In genomic region chr3:44970916-44971490, GRCh38 we compare ENCODE assay signal across 26 cellular contexts. TPM values are rescaled to one million over a fixed set of nuclear protein-coding genes. Genes with fewer than 3 reads are reported as not detected.
A peak's percentile ranks its signal among the peaks of the same experiment; 100 is the strongest.
DNase-seq lines count a peak whose midpoint lies in the region; ATAC-seq and TF ChIP-seq lines count a peak whose summit lies in the region.
"Had no signal": no experiment of that assay in that cellular context is flagged by ENCODE, and none has a peak within 500 bp of the region (broad histone marks: within the 10 kb centered on the region; RNA-seq: fewer than 3 reads in every experiment).

No MANE protein-coding gene starts in this region.

- H3K36me3 Mint-ChIP-seq in natural killer cell: no peaks in the 10 kb centered on the region

- H3K27ac Mint-ChIP-seq in natural killer cell: peak overlapping the region; percentile 76 to 90
- H3K27ac Mint-ChIP-seq: activated T-cell treated with anti-CD3 and anti-CD28 coated beads, Interleukin-2, amount 50 U/mL, for 24 hours; B cell; progenitor cell of endocrine pancreas had no signal

- H3K4me3 Mint-ChIP-seq in natural killer cell: peak overlapping the region; percentile 42
- H3K4me3 Mint-ChIP-seq: activated T-cell treated with anti-CD3 and anti-CD28 coated beads, Interleukin-2, amount 50 U/mL, for 24 hours; B cell; stimulated activated naive CD8-positive, alpha-beta T cell treated with anti-CD3 and anti-CD28 coated beads, Interleukin-15, amount 100 ng/mL, for 72 hours had no signal

- no peak overlapping the region for H3K4me3 ChIP-seq in A673 (ENCODE audit: low read depth, low read length, poor library complexity, severe bottlenecking)
- no peak overlapping the region for H3K4me3 ChIP-seq in Karpas-422 (ENCODE audit: low read length)
- no peak overlapping the region for H3K4me3 ChIP-seq in epithelial cell of esophagus (ENCODE audit: low read length)
- no peak overlapping the region for H3K4me3 ChIP-seq in WERI-Rb-1 (ENCODE audit: low read depth, low read length)
- H3K4me3 ChIP-seq: lower lobe of right lung, sigmoid colon, tibial nerve had no signal

- H3K4me2 ChIP-seq in Karpas-422 (ENCODE audit: low read depth, low read length, poor library complexity, severe bottlenecking): no peak overlapping the region

- POLR2A ChIA-PET in A673 (lab: Charles Lee; ENCODE audit: low non-redundant PET): no interaction called here

- CTCF ChIA-PET in A673 (lab: Charles Lee): no interaction called here

- H3K9me2 ChIP-seq in Karpas-422 (replicated peaks; ENCODE audit: insufficient read depth, low read length): no peaks in the 10 kb centered on the region

- TF ChIP-seq CTCF in A673 (conservative IDR thresholded peaks at IDR 0.05; ENCODE audit: low read depth, low read length) (no peak), epithelial cell of esophagus (IDR thresholded peaks at IDR 0.05; ENCODE audit: insufficient read depth, low read depth, low read length, missing control alignments) (no peak), natural killer cell (IDR thresholded peaks at IDR 0.05) (no peak), WERI-Rb-1 (IDR thresholded peaks at IDR 0.05; ENCODE audit: low read depth, low read length) (no peak)

- no peak overlapping the region for H3K9ac ChIP-seq in Karpas-422 (ENCODE audit: low read length)

- DNase-seq in A673 (ENCODE audit: low spot score) (no peak), Karpas-422 (no peak), epithelial cell of esophagus (ENCODE audit: low read depth) (peak; percentile 34), natural killer cell (no peak), WERI-Rb-1 (no peak)
- DNase-seq in activated T-cell treated with anti-CD3 and anti-CD28 coated beads, Interleukin-2, amount 50 U/mL, for 1 hour: no peak
- DNase-seq: activated gamma-delta T cell treated with Interleukin-2 at 50 U/mL for 16 hours; activated T-cell treated with anti-CD3 and anti-CD28 coated beads, Interleukin-2, amount 50 U/mL, for 24 hours; cerebellar nuclear complex; GDM1; kidney; lower lobe of right lung; NCI-H2029; NCI-H2227 treated with DMSO at 0.1 percent for 48 hours; NCI-H526 treated with DMSO at 0.1 percent for 48 hours; sigmoid colon; stimulated activated naive CD8-positive, alpha-beta T cell treated with anti-CD3 and anti-CD28 coated beads, Interleukin-15, amount 100 ng/mL, for 72 hours had no signal

- no TSS peak for BruUV-seq in A673 (replicated peaks; lab: Mats Ljungman, UMichigan)

- H3K36me3 ChIP-seq in A673 (ENCODE audit: insufficient read depth, low read length, poor library complexity, severe bottlenecking) (peaks cover 3% of the 10 kb centered on the region), Karpas-422 (ENCODE audit: insufficient read depth, low read length) (peaks cover 4% of the 10 kb centered on the region; the same call in 1 of the 2 replicates), WERI-Rb-1 (peaks cover 8% of the 10 kb centered on the region)
- H3K36me3 ChIP-seq: lower lobe of right lung had no signal

- no peak overlapping the region for H2AFZ ChIP-seq in Karpas-422 (ENCODE audit: low read length)

- ATAC-seq in natural killer cell (no peak), GM18505 (IDR thresholded peaks at IDR 0.05; ENCODE audit: unreplicated experiment) (no peak), HG02852 (IDR thresholded peaks at IDR 0.05; ENCODE audit: unreplicated experiment) (no peak)
- ATAC-seq: lower lobe of right lung; stimulated activated naive CD8-positive, alpha-beta T cell treated with anti-CD3 and anti-CD28 coated beads, Interleukin-15, amount 100 ng/mL, for 72 hours had no signal

- peaks cover 99% of the 10 kb centered on the region for H3K79me2 ChIP-seq in Karpas-422 (ENCODE audit: low read length)

- H3K9me3 Mint-ChIP-seq in natural killer cell: no peaks in the 10 kb centered on the region
- H3K9me3 Mint-ChIP-seq: activated T-cell treated with anti-CD3 and anti-CD28 coated beads, Interleukin-2, amount 50 U/mL, for 24 hours; stimulated activated naive CD8-positive, alpha-beta T cell treated with anti-CD3 and anti-CD28 coated beads, Interleukin-15, amount 100 ng/mL, for 72 hours had no signal

- peak overlapping the region; percentile 100 for H3K27ac ChIP-seq in A673 (ENCODE audit: low read depth, low read length, poor library complexity, severe bottlenecking)
- peak overlapping the region; percentile 23; the same call in 1 of the 2 replicates for H3K27ac ChIP-seq in Karpas-422 (ENCODE audit: low read length)
- H3K27ac ChIP-seq in WERI-Rb-1: no peak overlapping the region
- H3K27ac ChIP-seq: lower lobe of right lung, sigmoid colon, tibial nerve had no signal

- TF ChIP-seq POLR2A in GM18505 (IDR thresholded peaks at IDR 0.05; ENCODE audit: borderline replicate concordance, extremely low read depth, insufficient read depth, insufficient read length): no peak

- H3K9me3 ChIP-seq in A673 (ENCODE audit: low read depth, low read length, poor library complexity, severe bottlenecking) (no peaks in the 10 kb centered on the region), Karpas-422 (ENCODE audit: low read length) (no peaks in the 10 kb centered on the region), WERI-Rb-1 (ENCODE audit: severe bottlenecking) (no peaks in the 10 kb centered on the region)
- H3K9me3 ChIP-seq: lower lobe of right lung, sigmoid colon, tibial nerve had no signal

- H4K20me1 ChIP-seq in Karpas-422 (ENCODE audit: insufficient read depth, low read depth, low read length): peaks cover 7% of the 10 kb centered on the region; the same call in 1 of the 2 replicates

- intact Hi-C loops in A673 (cut with micrococcal nuclease; ENCODE audit: unreplicated experiment): no loop called here
- intact Hi-C loops in natural killer cell (cut with micrococcal nuclease): loop anchor here (5.0 kb wide), 1 partner anchor 109 kb away; the partner anchor contains the start of gene TMEM42

- peaks cover 75 to 76% of the 10 kb centered on the region in 2 donors for H3K4me1 Mint-ChIP-seq in natural killer cell

- no peaks in the 10 kb centered on the region for H3K27me3 ChIP-seq in A673 (replicated peaks; ENCODE audit: insufficient read depth, low read depth, low read length, poor library complexity)
- no peaks in the 10 kb centered on the region for H3K27me3 ChIP-seq in Karpas-422 (ENCODE audit: low read length)
- H3K27me3 ChIP-seq in WERI-Rb-1 (ENCODE audit: insufficient read depth, low read depth, severe bottlenecking): no peaks in the 10 kb centered on the region
- H3K27me3 ChIP-seq: sigmoid colon, tibial nerve had no signal

- H3K27me3 Mint-ChIP-seq in natural killer cell (ENCODE audit: low read depth in 2 of 2): no peaks in the 10 kb centered on the region
- H3K27me3 Mint-ChIP-seq: activated T-cell treated with anti-CD3 and anti-CD28 coated beads, Interleukin-2, amount 50 U/mL, for 24 hours; B cell; progenitor cell of endocrine pancreas; stimulated activated naive CD8-positive, alpha-beta T cell treated with anti-CD3 and anti-CD28 coated beads, Interleukin-15, amount 100 ng/mL, for 72 hours had no signal

- H3K4me1 ChIP-seq in A673 (ENCODE audit: insufficient read depth, low read length, poor library complexity, severe bottlenecking): peaks cover 53% of the 10 kb centered on the region
- peaks cover 85% of the 10 kb centered on the region for H3K4me1 ChIP-seq in Karpas-422 (ENCODE audit: low read length)

RNA-seq across cellular contexts. Expression of gene ZDHHC3, which starts 5.0 kb away (rescaled TPM):
- total RNA-seq in A673 (2021) (94.7 and 95.2 TPM in 2 replicates), natural killer cell (10 to 100 TPM; 62.3 to 100.0 (median 78.6) TPM)
- 70.9 and 93.4 TPM in 2 replicates for total RNA-seq in Karpas-422 (2014; rRNA removed; shearing (Covaris generic); ENCODE audit: low replicate concordance)

RNA-seq across cellular contexts. Expression of gene EXOSC7, which starts 5.0 kb away (rescaled TPM):
- total RNA-seq in A673 (2021) (47.4 and 57.3 TPM in 2 replicates), natural killer cell (10 to 100 TPM; 32.8 to 46.6 (median 36.0) TPM)
- total RNA-seq in Karpas-422 (2014; rRNA removed; shearing (Covaris generic); ENCODE audit: low replicate concordance): 67.1 and 78.6 TPM in 2 replicates

RNA-seq across cellular contexts. Expression of gene CLEC3B, which starts 55.1 kb away (rescaled TPM):
- 0.81 and 1.0 TPM in 2 replicates for total RNA-seq in A673 (2021)
- total RNA-seq in Karpas-422 (2014; rRNA removed; shearing (Covaris generic); ENCODE audit: low replicate concordance): not detected in 2 replicates
- 1 to 10 TPM in 2 of 3 donors, under 1 TPM in 1; 0.87 to 1.5 (median 1.1) TPM for total RNA-seq in natural killer cell
- total RNA-seq: B cell, endothelial cell of umbilical vein, glomerular endothelial cell, H1, progenitor cell of endocrine pancreas, SK-MEL-5 had no signal
